ENCODE assay signal across 28 cellular contexts in genomic region chr1:151851886-151852285, GRCh38. TPM values are rescaled to one million over a fixed set of nuclear protein-coding genes. Genes with fewer than 3 reads are reported as not detected.
DNase-seq lines count a peak whose midpoint lies in the region; ATAC-seq and TF ChIP-seq lines count a peak whose summit lies in the region.
"Had no signal": no experiment of that assay in that cellular context is flagged by ENCODE, and none has a peak within 500 bp of the region (broad histone marks: within the 10 kb centered on the region; RNA-seq: fewer than 3 reads in every experiment).

No MANE protein-coding gene starts in this region.

- H3K4me1 ChIP-seq in transverse colon (no peaks in the 10 kb centered on the region), breast epithelium (no peaks in the 10 kb centered on the region)

- H3K27ac Mint-ChIP-seq in T-helper 2 cell treated with Interferon-gamma antibody and Interleukin-4, amounts not matched to agents 5 μg/mL and 100 μg/mL, for 36 hours, result peak overlapping the region; percentile 1
- H3K27ac Mint-ChIP-seq: HFFc6 had no signal

- no peak overlapping the region for H3K4me3 Mint-ChIP-seq in T-helper 2 cell treated with Interferon-gamma antibody and Interleukin-4, amounts not matched to agents 5 μg/mL and 100 μg/mL, for 36 hours
- H3K4me3 Mint-ChIP-seq: HFFc6 had no signal

- in situ Hi-C loops in transverse colon (cut with MboI; ENCODE audit: low pct_ligation_motif_present in 1 of 4, low pct_unique_long_range_greater_than_20kb in 1 of 4, low sequenced_read_pairs in 3 of 4), result no loop called here

- H3K36me3 ChIP-seq in transverse colon (no peaks in the 10 kb centered on the region), breast epithelium (no peaks in the 10 kb centered on the region)

- no peaks in the 10 kb centered on the region for H3K27me3 Mint-ChIP-seq in T-helper 2 cell treated with Interferon-gamma antibody and Interleukin-4, amounts not matched to agents 5 μg/mL and 100 μg/mL, for 36 hours (ENCODE audit: low read depth)

- H3K4me1 Mint-ChIP-seq in T-helper 2 cell treated with Interferon-gamma antibody and Interleukin-4, amounts not matched to agents 5 μg/mL and 100 μg/mL, for 36 hours (ENCODE audit: low read depth), result peaks cover 12% of the 10 kb centered on the region

- no peak for ATAC-seq in left lobe of liver
- ATAC-seq: HepG2 had no signal

- H3K36me3 Mint-ChIP-seq in T-helper 2 cell treated with Interferon-gamma antibody and Interleukin-4, amounts not matched to agents 5 μg/mL and 100 μg/mL, for 36 hours (ENCODE audit: low read depth), result no peaks in the 10 kb centered on the region

- TF ChIP-seq CTCF in transverse colon (IDR thresholded peaks at IDR 0.05) (no peak), breast epithelium (IDR thresholded peaks at IDR 0.05) (no peak)

- 84% methylated on average over 8 of the region's 8 CpGs; no CpG with 5 or more reads in 1 of the 2 donors for WGBS in transverse colon (ENCODE audit: low coverage in 1 of 2), 2 donors

- no peak for DNase-seq in T-helper 2 cell treated with Interferon-gamma antibody and Interleukin-4, amounts not matched to agents 5 μg/mL and 100 μg/mL, for 36 hours (ENCODE audit: low spot score)
- no peak for DNase-seq in T-helper 2 cell
- DNase-seq in NCI-H69 (lab: John Stamatoyannopoulos, UW), result peak; percentile 25
- peak; percentile 34 for DNase-seq in left lobe of liver (ENCODE audit: low spot score)
- peak; percentile 41 for DNase-seq in ureter (ENCODE audit: low spot score)
- no peak for DNase-seq in transverse colon
- DNase-seq in COLO829 (ENCODE audit: low spot score), result no peak
- DNase-seq in breast epithelium (ENCODE audit: low spot score in 2 of 2), result no peak
- DNase-seq: AML-193, C1 segment of cervical spinal cord, EL, HFFc6, KBM-7, NCI-H1092 treated with DMSO at 0.1 percent for 48 hours, NCI-H146, NCI-H2029, NCI-H2227 treated with DMSO at 0.1 percent for 48 hours, NCI-H510A, NCI-H748 treated with DMSO at 0.1 percent for 48 hours, PC-9, RPMI8226, SHP77 had no signal

- TF ChIP-seq POLR2A in transverse colon (IDR thresholded peaks at IDR 0.05), result no peak
- no peak for TF ChIP-seq POLR2A in breast epithelium (IDR thresholded peaks at IDR 0.05)

- peaks cover 8% of the 10 kb centered on the region for H3K27me3 ChIP-seq in transverse colon
- H3K27me3 ChIP-seq in breast epithelium, result no peaks in the 10 kb centered on the region

- intact Hi-C loops in transverse colon (cut with DNase I; ENCODE audit: low total_unique reads), result no loop called here
- intact Hi-C loops in breast epithelium (cut with DNase I; ENCODE audit: low total_unique reads), result no loop called here

- no peaks in the 10 kb centered on the region for H3K9me3 Mint-ChIP-seq in T-helper 2 cell treated with Interferon-gamma antibody and Interleukin-4, amounts not matched to agents 5 μg/mL and 100 μg/mL, for 36 hours
- H3K9me3 Mint-ChIP-seq: HFFc6 had no signal

- H3K27ac ChIP-seq in transverse colon, result no peak overlapping the region
- H3K27ac ChIP-seq in breast epithelium, result no peak overlapping the region
- H3K27ac ChIP-seq: 22Rv1, HL-60, PC-9, SK-N-MC had no signal

- H3K4me3 ChIP-seq in transverse colon (no peak overlapping the region), breast epithelium (no peak overlapping the region)
- H3K4me3 ChIP-seq: PC-9, SK-N-MC had no signal

- no peak for TF ChIP-seq EP300 in transverse colon (IDR thresholded peaks at IDR 0.05; ENCODE audit: low read depth)

- H3K9me3 ChIP-seq in transverse colon (no peaks in the 10 kb centered on the region), breast epithelium (no peaks in the 10 kb centered on the region)

RNA-seq across cellular contexts. Expression of gene THEM5, which starts 1.6 kb away (rescaled TPM):
- total RNA-seq in left lobe of liver (not detected), ureter (not detected), transverse colon (not detected), breast epithelium (not detected)
- total RNA-seq: H4, HepG2, HFFc6, HT-29, PC-9 had no signal

RNA-seq across cellular contexts. Expression of gene C2CD4D, which starts 12.3 kb away (rescaled TPM):
- total RNA-seq in left lobe of liver, result not detected
- 1.4 TPM for total RNA-seq in ureter
- total RNA-seq in transverse colon, result not detected
- total RNA-seq in breast epithelium, result under 1 TPM in 2 of 3 donors, not detected in 1; 0.32 to 0.73 TPM
- total RNA-seq: H4, HepG2, HFFc6 had no signal

RNA-seq across cellular contexts. Expression of gene RORC, which starts 20.3 kb away (rescaled TPM):
- 32.1 TPM for total RNA-seq in left lobe of liver
- 14.5 TPM for total RNA-seq in ureter
- total RNA-seq in transverse colon, result 10 to 100 TPM in 3 of 4 donors, 1 to 10 TPM in 1; 3.4 to 34.3 (median 32.0) TPM
- 10 to 100 TPM in 2 of 3 donors, 1 to 10 TPM in 1; 7.8 to 48.6 (median 24.9) TPM for total RNA-seq in breast epithelium
- total RNA-seq: HFFc6 had no signal

RNA-seq across cellular contexts. Expression of gene LINGO4, which starts 46.7 kb away (rescaled TPM):
- total RNA-seq in left lobe of liver (0.15 TPM), ureter (0.31 TPM), transverse colon (under 1 TPM in 2 of 4 donors, not detected in 2; 0.14 to 0.48 TPM), breast epithelium (under 1 TPM; 0.16 to 0.88 (median 0.33) TPM)
- total RNA-seq: H4, HFFc6, HT-29, PC-9 had no signal

RNA-seq across cellular contexts. Expression of gene THEM4, which starts 57.4 kb away (rescaled TPM):
- total RNA-seq in left lobe of liver (9.3 TPM), ureter (28.2 TPM), transverse colon (10 to 100 TPM in 2 of 4 donors, 1 to 10 TPM in 2; 4.6 to 21.8 (median 9.5) TPM), breast epithelium (10 to 100 TPM; 21.6 to 23.7 (median 22.2) TPM)

Comparison
In these comparisons a context has a peak if more than half of its experiments do, and no peak if none do; other contexts are left out.
1. DNase-seq: peak in NCI-H69 (single experiment), left lobe of liver (single experiment) and ureter (single experiment); none in T-helper 2 cell treated with Interferon-gamma antibody and Interleukin-4, amounts not matched to agents 5 μg/mL and 100 μg/mL, for 36 hours (single experiment), T-helper 2 cell (0 of 5), transverse colon (single experiment), COLO829 (single experiment) and breast epithelium (0 of 2).